9 cellular contexts compared by ENCODE assay signal in genomic region chr15:80856809-80857377, GRCh38.
DNase-seq lines count a peak whose midpoint lies in the region; ATAC-seq, FAIRE-seq and TF ChIP-seq lines count a peak whose summit lies in the region.
"Had no signal": no experiment of that assay in that cellular context is flagged by ENCODE, and none has a peak within 500 bp of the region (broad histone marks: within the 10 kb centered on the region; RNA-seq: fewer than 3 reads in every experiment).

No MANE protein-coding gene starts in this region.

- H3K4me3 ChIP-seq in retinal pigment epithelial cell (ENCODE audit: low read length), result no peak overlapping the region
- H3K4me3 ChIP-seq: GM12878 had no signal

- intact Hi-C loops in Right ventricle myocardium superior (cut with DNase I), result no loop called here

- no peak for TF ChIP-seq POLR2A in H54 (IDR thresholded peaks at IDR 0.05; ENCODE audit: low read depth, low read length)

- TF ChIP-seq CTCF in retinal pigment epithelial cell (conservative IDR thresholded peaks at IDR 0.05; ENCODE audit: low read depth, low read length), result no peak

- FAIRE-seq in H54 (lab: Jason Lieb, UNC), result no peak
- FAIRE-seq: GM12878 had no signal

- DNase-seq in H54 (ENCODE audit: insufficient read length, low spot score), result peak; percentile 38
- DNase-seq in NCI-H69 (lab: John Stamatoyannopoulos, UW), result peak; percentile 89
- DNase-seq in Right ventricle myocardium superior, result peak; percentile 83
- peak; percentile 37 for DNase-seq in retinal pigment epithelial cell (ENCODE audit: low read depth)
- no peak for DNase-seq in kidney glomerular epithelial cell (lab: John Stamatoyannopoulos, UW)

- ATAC-seq in Right ventricle myocardium superior (ENCODE audit: poor library complexity) (peak; percentile 92), HG03432 (IDR thresholded peaks at IDR 0.05; ENCODE audit: unreplicated experiment) (no peak), GM18909 (IDR thresholded peaks at IDR 0.05; ENCODE audit: poor library complexity, unreplicated experiment) (no peak), HG02870 (IDR thresholded peaks at IDR 0.05; ENCODE audit: unreplicated experiment) (no peak)
- ATAC-seq: GM12878 had no signal
